In genomic region chr4:26356067-26356466, GRCh38 we compare ENCODE assay signal across 8 cellular contexts. TPM values are rescaled to one million over a fixed set of nuclear protein-coding genes. Genes with fewer than 3 reads are reported as not detected.
DNase-seq lines count a peak whose midpoint lies in the region; ATAC-seq lines count a peak whose summit lies in the region.

No MANE protein-coding gene starts in this region.

- no peak overlapping the region for H2AK5ac ChIP-seq in mesendoderm (ENCODE audit: low read length)

- no peak overlapping the region for H3K9ac ChIP-seq in mesendoderm (ENCODE audit: low read length)

- H3K4me3 ChIP-seq in mesendoderm (ENCODE audit: low read length) = no peak overlapping the region

- peak overlapping the region; percentile 28 for H3K18ac ChIP-seq in mesendoderm (ENCODE audit: low read length)

- peaks cover 66% of the 10 kb centered on the region for H3K79me2 ChIP-seq in mesendoderm (ENCODE audit: control insufficient read depth, insufficient read depth, low read length)

- no peak overlapping the region for H2BK120ac ChIP-seq in mesendoderm (ENCODE audit: low read depth, low read length)

- H3K36me3 ChIP-seq in mesendoderm (ENCODE audit: control insufficient read depth, insufficient read depth, low read length) = no peaks in the 10 kb centered on the region

- no peaks in the 10 kb centered on the region for H3K27me3 ChIP-seq in mesendoderm (ENCODE audit: insufficient read depth, low read length, poor library complexity)

- H3K4me1 ChIP-seq in mesendoderm (ENCODE audit: control insufficient read depth, low read depth, low read length) = no peaks in the 10 kb centered on the region

- DNase-seq in SW480 (ENCODE audit: low spot score) (peak; percentile 20), mesendoderm (peak; percentile 67), NCI-H2081 (lab: John Stamatoyannopoulos, UW) (no peak), GDM1 (lab: John Stamatoyannopoulos, UW) (no peak), amniotic stem cell (lab: John Stamatoyannopoulos, UW) (no peak)

- no CpG with 5 or more reads among the region's 2 CpGs for WGBS in mesendoderm (ENCODE audit: extremely low coverage, insufficient coverage, low lambda C conversion rate)

- no peak overlapping the region for H3K56ac ChIP-seq in mesendoderm (ENCODE audit: low read length)

- H3K23ac ChIP-seq in mesendoderm (ENCODE audit: low read length) = no peak overlapping the region

- no peak overlapping the region for H3K4me2 ChIP-seq in mesendoderm (ENCODE audit: low read length)

- H3K4ac ChIP-seq in mesendoderm (ENCODE audit: low read depth, low read length) = no peak overlapping the region

- no peak overlapping the region for H2BK15ac ChIP-seq in mesendoderm (replicated peaks; ENCODE audit: low read depth)

- H4K8ac ChIP-seq in mesendoderm (ENCODE audit: low read depth, low read length) = no peak overlapping the region

- no peak overlapping the region for H2BK5ac ChIP-seq in mesendoderm (ENCODE audit: low read length)

- peak; percentile 52 for ATAC-seq in GM18499 (IDR thresholded peaks at IDR 0.05; ENCODE audit: insufficient read depth, unreplicated experiment)
- peak; percentile 49 for ATAC-seq in GM21786 (IDR thresholded peaks at IDR 0.05; ENCODE audit: unreplicated experiment)
- ATAC-seq in GM19035 (IDR thresholded peaks at IDR 0.05; ENCODE audit: unreplicated experiment) = no peak

- peaks cover 4% of the 10 kb centered on the region for H3K79me1 ChIP-seq in mesendoderm (ENCODE audit: low read length)

- no peak overlapping the region for H3K27ac ChIP-seq in mesendoderm (ENCODE audit: low read depth, low read length)

- no peak overlapping the region for H4K5ac ChIP-seq in mesendoderm (ENCODE audit: low read length)

RNA-seq across cellular contexts. Expression of gene RBPJ, which starts 35.3 kb away (rescaled TPM):
- 77.2 TPM for polyA plus RNA-seq in mesendoderm (2013, experiment 1 of 2)
- 77.5 TPM for polyA plus RNA-seq in mesendoderm (2013, experiment 2 of 2)

Comparison
In these comparisons a context has a peak if more than half of its experiments do, and no peak if none do; other contexts are left out.
1. DNase-seq: peak in SW480 (single experiment) and mesendoderm (single experiment); none in NCI-H2081 (0 of 2), GDM1 (single experiment) and amniotic stem cell (single experiment).